Comparison of ENCODE assay signal across 15 cellular contexts in genomic region chr6:155181498-155181897, GRCh38.
DNase-seq lines count a peak whose midpoint lies in the region; ATAC-seq, FAIRE-seq and TF ChIP-seq lines count a peak whose summit lies in the region.
"Had no signal": no experiment of that assay in that cellular context is flagged by ENCODE, and none has a peak within 500 bp of the region (broad histone marks: within the 10 kb centered on the region; RNA-seq: fewer than 3 reads in every experiment).

No MANE protein-coding gene starts in this region.

- H4K20me1 ChIP-seq in neural progenitor cell (ENCODE audit: low read depth): no peaks in the 10 kb centered on the region

- no peak overlapping the region for H3K4me3 ChIP-seq in neural progenitor cell
- H3K4me3 ChIP-seq: esophagus muscularis mucosa, psoas muscle had no signal

- FAIRE-seq in HTR-8/SVneo (lab: Jason Lieb, UNC): no peak

- no peak overlapping the region for H2AFZ ChIP-seq in neural progenitor cell (replicated peaks)

- H3K9me3 ChIP-seq in neural progenitor cell (ENCODE audit: low read depth): no peaks in the 10 kb centered on the region
- H3K9me3 ChIP-seq: esophagus muscularis mucosa, psoas muscle had no signal

- peaks cover 4% of the 10 kb centered on the region for H3K4me1 ChIP-seq in neural progenitor cell
- H3K4me1 ChIP-seq: psoas muscle had no signal

- H3K27ac Mint-ChIP-seq in neural progenitor cell: no peak overlapping the region
- H3K27ac Mint-ChIP-seq: activated CD4-positive, alpha-beta T cell treated with anti-CD3 and anti-CD28 coated beads, Interleukin-2, amount 10 ng/mL, durations not matched to agents 7 days and 5 days had no signal

- no peaks in the 10 kb centered on the region for H3K36me3 ChIP-seq in neural progenitor cell
- H3K36me3 ChIP-seq: esophagus muscularis mucosa had no signal

- H3K9ac ChIP-seq in neural progenitor cell: no peak overlapping the region

- DNase-seq in neural progenitor cell (ENCODE audit: low spot score): no peak
- no peak for DNase-seq in NCI-H2196 (lab: John Stamatoyannopoulos, UW; ENCODE audit: unreplicated experiment)
- DNase-seq in HT-29 (ENCODE audit: low spot score): no peak
- DNase-seq in HTR-8/SVneo (ENCODE audit: insufficient read length, low spot score): no peak
- DNase-seq: activated CD4-positive, alpha-beta T cell treated with anti-CD3 and anti-CD28 coated beads, Interleukin-2, amount 10 ng/mL, durations not matched to agents 7 days and 5 days; anterior cingulate cortex; DMS79 treated with DMSO at 0.1 percent for 48 hours; left cardiac atrium; NCI-H1694; psoas muscle had no signal

- no peaks in the 10 kb centered on the region for H3K27me3 ChIP-seq in neural progenitor cell
- H3K27me3 ChIP-seq: esophagus muscularis mucosa had no signal

- no peak for TF ChIP-seq CTCF in neural progenitor cell (IDR thresholded peaks at IDR 0.05)

- no peak overlapping the region for H3K4me2 ChIP-seq in neural progenitor cell

- H3K36me3 Mint-ChIP-seq in neural progenitor cell: peaks cover 12% of the 10 kb centered on the region

- H3K4me1 Mint-ChIP-seq in neural progenitor cell: peaks cover 45% of the 10 kb centered on the region

- H3K27ac ChIP-seq in neural progenitor cell: no peak overlapping the region
- H3K27ac ChIP-seq: esophagus muscularis mucosa, psoas muscle, RWPE1 had no signal

- ATAC-seq in GM19023 (IDR thresholded peaks at IDR 0.05; ENCODE audit: unreplicated experiment) (peak; percentile 65), GM21786 (IDR thresholded peaks at IDR 0.05; ENCODE audit: unreplicated experiment) (peak; percentile 62), HG03432 (IDR thresholded peaks at IDR 0.05; ENCODE audit: unreplicated experiment) (peak; percentile 69)
- ATAC-seq: left cardiac atrium, psoas muscle had no signal

- H3K9me3 Mint-ChIP-seq in neural progenitor cell: no peaks in the 10 kb centered on the region
- H3K9me3 Mint-ChIP-seq: activated CD4-positive, alpha-beta T cell treated with anti-CD3 and anti-CD28 coated beads, Interleukin-2, amount 10 ng/mL, durations not matched to agents 7 days and 5 days had no signal

- peak overlapping the region; percentile 2 for H3K4me3 Mint-ChIP-seq in neural progenitor cell
- H3K4me3 Mint-ChIP-seq: activated CD4-positive, alpha-beta T cell treated with anti-CD3 and anti-CD28 coated beads, Interleukin-2, amount 10 ng/mL, durations not matched to agents 7 days and 5 days had no signal

- peaks cover 5% of the 10 kb centered on the region for H3F3A ChIP-seq in neural progenitor cell (ENCODE audit: low read depth)

- H3K79me2 ChIP-seq in neural progenitor cell (ENCODE audit: low read depth): no peaks in the 10 kb centered on the region

- peaks cover 3% of the 10 kb centered on the region for H3K27me3 Mint-ChIP-seq in neural progenitor cell (ENCODE audit: insufficient read depth, low read depth)
- H3K27me3 Mint-ChIP-seq: activated CD4-positive, alpha-beta T cell treated with anti-CD3 and anti-CD28 coated beads, Interleukin-2, amount 10 ng/mL, durations not matched to agents 7 days and 5 days had no signal
